ENCODE assay signal across 8 cellular contexts in the genomic region with DNA sequence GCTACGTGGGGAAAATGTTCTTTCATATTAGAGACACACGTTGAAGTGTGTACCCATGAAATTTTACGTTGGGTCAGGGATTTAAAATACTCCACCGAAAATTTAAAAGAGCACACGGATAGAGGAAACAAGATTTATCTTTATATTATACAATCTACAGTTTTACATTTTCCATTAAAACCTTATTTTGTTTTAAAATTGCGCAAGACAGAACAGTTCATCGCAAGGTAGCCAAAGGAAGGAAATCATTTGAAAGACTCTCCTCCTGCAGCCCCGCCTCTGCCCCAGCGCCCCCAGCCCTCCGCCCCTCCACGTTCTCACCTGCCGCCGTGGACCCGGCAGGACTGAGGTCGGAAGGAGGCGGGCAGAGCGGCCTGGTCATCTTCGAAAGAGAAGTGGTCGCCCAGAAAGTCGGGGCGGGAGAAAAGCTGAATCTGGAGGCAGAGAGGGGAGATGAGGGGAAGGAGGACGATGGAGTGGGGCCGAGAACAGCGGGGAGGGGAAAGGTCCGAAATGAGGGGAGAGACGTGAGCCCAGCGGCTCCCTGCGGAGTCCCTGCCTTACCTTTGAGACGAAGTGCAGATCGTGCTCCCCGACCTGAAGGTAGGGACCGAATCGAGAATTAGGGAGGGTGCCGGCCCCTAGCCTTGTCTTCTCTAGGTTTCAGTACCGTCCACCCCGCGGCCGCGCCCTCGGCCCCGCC. TPM values are rescaled to one million over a fixed set of nuclear protein-coding genes. Genes with fewer than 3 reads are reported as not detected.
DNase-seq lines count a peak whose midpoint lies in the region; ATAC-seq lines count a peak whose summit lies in the region.

No MANE protein-coding gene starts in this region.

- POLR2A ChIA-PET in activated CD4-positive, alpha-beta memory T cell treated with anti-CD3 and anti-CD28 coated beads, Interleukin-2, amount 10 ng/mL, durations not matched to agents 7 days and 5 days (lab: Charles Lee), result interaction anchor here (0.7 to 1.5 kb wide), 2 partner anchors 9 to 42 kb away, joined by 3 to 4 read pairs; no protein-coding TSS in a partner anchor

- peaks cover 19% of the 10 kb centered on the region for H3K4me1 ChIP-seq in iPS-18a (ENCODE audit: control insufficient read depth, low read depth, low read length)

- H3K9me3 Mint-ChIP-seq in activated T-cell treated with anti-CD3 and anti-CD28 coated beads, Interleukin-2, amount 50 U/mL, for 4 hours, result no peaks in the 10 kb centered on the region
- no peaks in the 10 kb centered on the region for H3K9me3 Mint-ChIP-seq in activated CD4-positive, alpha-beta memory T cell treated with anti-CD3 and anti-CD28 coated beads, Interleukin-2, amount 10 ng/mL, durations not matched to agents 7 days and 5 days
- no peaks in the 10 kb centered on the region for H3K9me3 Mint-ChIP-seq in stimulated activated naive CD8-positive, alpha-beta T cell treated with anti-CD3 and anti-CD28 coated beads, Interleukin-15, amount 100 ng/mL, for 72 hours

- ATAC-seq in activated T-cell treated with anti-CD3 and anti-CD28 coated beads, Interleukin-2, amount 50 U/mL, for 4 hours, result peak; percentile 7 to 40
- peak; percentile 9 for ATAC-seq in stimulated activated naive CD8-positive, alpha-beta T cell treated with anti-CD3 and anti-CD28 coated beads, Interleukin-15, amount 100 ng/mL, for 72 hours
- ATAC-seq in GM18909 (IDR thresholded peaks at IDR 0.05; ENCODE audit: poor library complexity, unreplicated experiment), result no peak

- no peak for DNase-seq in activated T-cell treated with anti-CD3 and anti-CD28 coated beads, Interleukin-2, amount 50 U/mL, for 4 hours
- DNase-seq in activated T-cell treated with anti-CD3 and anti-CD28 coated beads, Interleukin-2, amount 50 U/mL, for 48 hours, result no peak
- DNase-seq in activated CD4-positive, alpha-beta memory T cell treated with anti-CD3 and anti-CD28 coated beads, Interleukin-2, amount 10 ng/mL, durations not matched to agents 7 days and 5 days, result no peak
- no peak for DNase-seq in stimulated activated naive CD8-positive, alpha-beta T cell treated with anti-CD3 and anti-CD28 coated beads, Interleukin-15, amount 100 ng/mL, for 72 hours
- no peak for DNase-seq in activated effector memory CD4-positive, alpha-beta T cell treated with Interleukin-2 at 50 U/mL for 16 hours
- DNase-seq in LoVo (ENCODE audit: low spot score), result no peak

- peak overlapping the region; percentile 79 for H3K4me3 ChIP-seq in iPS-18a (ENCODE audit: low read length)

- H3K36me3 ChIP-seq in iPS-18a (ENCODE audit: control insufficient read depth, low read depth, low read length), result peaks cover 6% of the 10 kb centered on the region

- peaks cover 10% of the 10 kb centered on the region for H3K4me1 Mint-ChIP-seq in activated T-cell treated with anti-CD3 and anti-CD28 coated beads, Interleukin-2, amount 50 U/mL, for 4 hours (ENCODE audit: low read depth)
- peaks cover 12% of the 10 kb centered on the region for H3K4me1 Mint-ChIP-seq in activated CD4-positive, alpha-beta memory T cell treated with anti-CD3 and anti-CD28 coated beads, Interleukin-2, amount 10 ng/mL, durations not matched to agents 7 days and 5 days
- peaks cover 28% of the 10 kb centered on the region for H3K4me1 Mint-ChIP-seq in stimulated activated naive CD8-positive, alpha-beta T cell treated with anti-CD3 and anti-CD28 coated beads, Interleukin-15, amount 100 ng/mL, for 72 hours

- H3K27ac Mint-ChIP-seq in activated CD4-positive, alpha-beta memory T cell treated with anti-CD3 and anti-CD28 coated beads, Interleukin-2, amount 10 ng/mL, durations not matched to agents 7 days and 5 days, result no peak overlapping the region
- peak overlapping the region in 1 of 2 donors; percentile 92 for H3K27ac Mint-ChIP-seq in stimulated activated naive CD8-positive, alpha-beta T cell treated with anti-CD3 and anti-CD28 coated beads, Interleukin-15, amount 100 ng/mL, for 72 hours

- peak overlapping the region; percentile 86 for H3K4me3 Mint-ChIP-seq in activated T-cell treated with anti-CD3 and anti-CD28 coated beads, Interleukin-2, amount 50 U/mL, for 4 hours
- H3K4me3 Mint-ChIP-seq in activated CD4-positive, alpha-beta memory T cell treated with anti-CD3 and anti-CD28 coated beads, Interleukin-2, amount 10 ng/mL, durations not matched to agents 7 days and 5 days, result peak overlapping the region; percentile 83
- peak overlapping the region; percentile 93 to 94 for H3K4me3 Mint-ChIP-seq in stimulated activated naive CD8-positive, alpha-beta T cell treated with anti-CD3 and anti-CD28 coated beads, Interleukin-15, amount 100 ng/mL, for 72 hours

- H3K27ac ChIP-seq in iPS-18a (ENCODE audit: low read length), result no peak overlapping the region

- H3K36me3 Mint-ChIP-seq in activated T-cell treated with anti-CD3 and anti-CD28 coated beads, Interleukin-2, amount 50 U/mL, for 4 hours (ENCODE audit: insufficient read depth), result no peaks in the 10 kb centered on the region
- H3K36me3 Mint-ChIP-seq in activated CD4-positive, alpha-beta memory T cell treated with anti-CD3 and anti-CD28 coated beads, Interleukin-2, amount 10 ng/mL, durations not matched to agents 7 days and 5 days (ENCODE audit: low read depth), result no peaks in the 10 kb centered on the region

- no peaks in the 10 kb centered on the region for H3K9me3 ChIP-seq in iPS-18a (ENCODE audit: control insufficient read depth, low read depth, low read length)

- peaks cover 8% of the 10 kb centered on the region for H3K27me3 ChIP-seq in iPS-18a (ENCODE audit: control insufficient read depth, insufficient read depth, low read length)

- peak overlapping the region; percentile 36 for H3K9ac ChIP-seq in iPS-18a (ENCODE audit: low read length)

- no peaks in the 10 kb centered on the region for H3K27me3 Mint-ChIP-seq in activated T-cell treated with anti-CD3 and anti-CD28 coated beads, Interleukin-2, amount 50 U/mL, for 4 hours (ENCODE audit: low read depth)
- peaks cover 7% of the 10 kb centered on the region for H3K27me3 Mint-ChIP-seq in activated CD4-positive, alpha-beta memory T cell treated with anti-CD3 and anti-CD28 coated beads, Interleukin-2, amount 10 ng/mL, durations not matched to agents 7 days and 5 days
- peaks cover 6% of the 10 kb centered on the region for H3K27me3 Mint-ChIP-seq in stimulated activated naive CD8-positive, alpha-beta T cell treated with anti-CD3 and anti-CD28 coated beads, Interleukin-15, amount 100 ng/mL, for 72 hours

- CTCF ChIA-PET in activated CD4-positive, alpha-beta memory T cell treated with anti-CD3 and anti-CD28 coated beads, Interleukin-2, amount 10 ng/mL, durations not matched to agents 7 days and 5 days (lab: Charles Lee), result interaction anchor here (0.7 to 2.4 kb wide), 4 partner anchors 28 to 101 kb away, joined by 3 to 6 read pairs (median 4); no protein-coding TSS in a partner anchor

RNA-seq across cellular contexts. Expression of a gene that starts 18.0 kb away (rescaled TPM):
- under 1 TPM; 0.16 to 0.45 (median 0.30) TPM for total RNA-seq in activated T-cell treated with anti-CD3 and anti-CD28 coated beads, Interleukin-2, amount 50 U/mL, for 4 hours
- total RNA-seq in activated CD4-positive, alpha-beta memory T cell treated with anti-CD3 and anti-CD28 coated beads, Interleukin-2, amount 10 ng/mL, durations not matched to agents 7 days and 5 days, result 1 to 10 TPM; 1.9 to 4.3 TPM

RNA-seq across cellular contexts. Expression of a gene that starts 18.2 kb away (rescaled TPM):
- total RNA-seq in activated T-cell treated with anti-CD3 and anti-CD28 coated beads, Interleukin-2, amount 50 U/mL, for 4 hours, result 10 to 100 TPM; 82.3 to 99.4 (median 93.8) TPM
- 1,000 to 10,000 TPM; 1,572 to 1,591 TPM for total RNA-seq in activated CD4-positive, alpha-beta memory T cell treated with anti-CD3 and anti-CD28 coated beads, Interleukin-2, amount 10 ng/mL, durations not matched to agents 7 days and 5 days

RNA-seq across cellular contexts. Expression of a gene that starts 29.5 kb away (rescaled TPM):
- 10 to 100 TPM; 17.4 to 21.1 (median 19.9) TPM for total RNA-seq in activated T-cell treated with anti-CD3 and anti-CD28 coated beads, Interleukin-2, amount 50 U/mL, for 4 hours
- total RNA-seq in activated CD4-positive, alpha-beta memory T cell treated with anti-CD3 and anti-CD28 coated beads, Interleukin-2, amount 10 ng/mL, durations not matched to agents 7 days and 5 days, result 10 to 100 TPM; 46.9 to 49.9 TPM

RNA-seq across cellular contexts. Expression of a gene that starts 36.6 kb away (rescaled TPM):
- under 1 TPM; 0.11 to 0.30 (median 0.13) TPM for total RNA-seq in activated T-cell treated with anti-CD3 and anti-CD28 coated beads, Interleukin-2, amount 50 U/mL, for 4 hours
- under 1 TPM in 1 of 2 experiments, not detected in 1; 0.18 TPM for total RNA-seq in activated CD4-positive, alpha-beta memory T cell treated with anti-CD3 and anti-CD28 coated beads, Interleukin-2, amount 10 ng/mL, durations not matched to agents 7 days and 5 days

RNA-seq across cellular contexts. Expression of a gene that starts 56.0 kb away (rescaled TPM):
- total RNA-seq in activated T-cell treated with anti-CD3 and anti-CD28 coated beads, Interleukin-2, amount 50 U/mL, for 4 hours, result 100 to 1,000 TPM; 324 to 352 (median 326) TPM
- 100 to 1,000 TPM; 662 to 665 TPM for total RNA-seq in activated CD4-positive, alpha-beta memory T cell treated with anti-CD3 and anti-CD28 coated beads, Interleukin-2, amount 10 ng/mL, durations not matched to agents 7 days and 5 days

Comparison
In these comparisons a context has a peak if more than half of its experiments do, and no peak if none do; other contexts are left out.
1. RNA of a gene that starts 18.2 kb away (total RNA-seq): 1,572 to 1,591 TPM in activated CD4-positive, alpha-beta memory T cell treated with anti-CD3 and anti-CD28 coated beads, Interleukin-2, amount 10 ng/mL, durations not matched to agents 7 days and 5 days; 82.3 to 99.4 TPM in activated T-cell treated with anti-CD3 and anti-CD28 coated beads, Interleukin-2, amount 50 U/mL, for 4 hours; every median in the first group is over 10 times any median in the second.
2. Peak in every context shown above with its lines, with median percentiles within 50 percentile points of each other: H3K4me3 Mint-ChIP-seq.